Comparison of ENCODE assay signal across 12 cellular contexts in the genomic region with DNA sequence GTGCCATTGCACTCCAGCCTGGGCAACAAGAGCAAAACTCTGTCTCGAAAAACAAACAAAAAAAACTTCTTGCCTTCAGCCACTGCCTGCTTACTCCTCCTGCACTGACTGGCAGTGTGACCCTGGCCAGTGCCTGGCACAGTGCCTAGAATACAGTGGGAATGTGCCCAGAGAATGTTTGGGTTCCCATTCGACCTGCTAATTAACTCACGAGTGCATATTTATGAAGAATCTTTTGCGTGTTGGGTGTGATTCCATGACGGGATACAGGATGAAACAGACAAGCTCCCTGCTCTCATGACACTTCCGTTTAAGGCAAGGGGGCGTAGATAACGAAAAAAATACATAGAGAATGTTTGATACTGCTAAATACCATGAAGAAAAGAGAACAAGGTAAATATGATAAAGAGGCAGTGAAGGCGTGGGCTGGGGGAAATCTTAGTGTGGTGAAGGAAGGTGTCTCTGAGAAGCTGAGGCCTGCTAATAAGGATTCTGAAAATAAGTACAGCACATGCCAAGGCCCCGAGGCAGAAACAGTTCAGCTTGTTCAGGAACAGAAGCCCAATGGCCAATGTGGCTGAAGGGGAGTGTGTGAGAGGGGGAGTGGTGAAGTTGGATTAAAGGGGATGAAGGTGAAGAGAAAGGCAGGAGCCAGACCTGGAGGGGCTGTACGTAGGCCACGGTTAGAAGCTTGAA. TPM values are rescaled to one million over a fixed set of nuclear protein-coding genes. Genes with fewer than 3 reads are reported as not detected.
DNase-seq lines count a peak whose midpoint lies in the region; ATAC-seq and TF ChIP-seq lines count a peak whose summit lies in the region.
"Had no signal": no experiment of that assay in that cellular context is flagged by ENCODE, and none has a peak within 500 bp of the region (broad histone marks: within the 10 kb centered on the region; RNA-seq: fewer than 3 reads in every experiment).

No MANE protein-coding gene starts in this region.

- WGBS in tibial nerve, 2 donors = 52 to 60% methylated on average over 12 of the region's 12 CpGs
- 46 to 54% methylated on average over 12 of the region's 12 CpGs for WGBS in aorta, 2 donors

- H3K27ac Mint-ChIP-seq in activated CD4-positive, alpha-beta memory T cell treated with anti-CD3 and anti-CD28 coated beads, Interleukin-2, amount 10 ng/mL, durations not matched to agents 7 days and 5 days = peak overlapping the region; percentile 69

- DNase-seq in Right ventricle myocardium superior (peak; percentile 58), Right ventricle myocardium inferior (ENCODE audit: missing footprints) (no peak), left lung (peak in 1 of 2 donors; percentile 49), tibial nerve (ENCODE audit: low spot score in 2 of 2) (peak in 1 of 2 donors; percentile 27), SIG-M5 treated with dmso at 0.1 percent for 504 hours (lab: John Stamatoyannopoulos, UW; ENCODE audit: unreplicated experiment) (no peak), aorta (no peak), NK-92 (lab: John Stamatoyannopoulos, UW; ENCODE audit: unreplicated experiment) (no peak)
- DNase-seq in activated CD4-positive, alpha-beta memory T cell treated with anti-CD3 and anti-CD28 coated beads, Interleukin-2, amount 10 ng/mL, durations not matched to agents 7 days and 5 days = no peak
- DNase-seq: COR-L47, cortex of kidney, NCI-H446 treated with DMSO at 0.1 percent for 48 hours had no signal

- H3K9me3 Mint-ChIP-seq in activated CD4-positive, alpha-beta memory T cell treated with anti-CD3 and anti-CD28 coated beads, Interleukin-2, amount 10 ng/mL, durations not matched to agents 7 days and 5 days = no peaks in the 10 kb centered on the region

- CTCF ChIA-PET in activated CD4-positive, alpha-beta memory T cell treated with anti-CD3 and anti-CD28 coated beads, Interleukin-2, amount 10 ng/mL, durations not matched to agents 7 days and 5 days (lab: Charles Lee) = interaction anchor here (0.7 to 3.3 kb wide), 3 partner anchors 9 to 23 kb away, joined by 4 to 9 read pairs (median 7); no protein-coding TSS in a partner anchor

- H3K36me3 Mint-ChIP-seq in activated CD4-positive, alpha-beta memory T cell treated with anti-CD3 and anti-CD28 coated beads, Interleukin-2, amount 10 ng/mL, durations not matched to agents 7 days and 5 days (ENCODE audit: low read depth) = peaks cover 71% of the 10 kb centered on the region

- H3K27ac ChIP-seq in left lung (peak overlapping the region; percentile 1 to 91), tibial nerve (peak overlapping the region in 3 of 4 donors; percentile 28 to 56 (median 34)), aorta (ENCODE audit: low read depth in 1 of 2, low read length in 2 of 2) (no peak overlapping the region)

- H3K27me3 ChIP-seq in left lung (peaks cover 0 to 26% of the 10 kb centered on the region in 2 donors), tibial nerve (peaks cover 0 to 27% of the 10 kb centered on the region in 2 donors), aorta (ENCODE audit: control insufficient read depth in 1 of 2, insufficient read depth in 2 of 2, low read length in 1 of 2) (no peaks in the 10 kb centered on the region)

- H3K4me1 Mint-ChIP-seq in activated CD4-positive, alpha-beta memory T cell treated with anti-CD3 and anti-CD28 coated beads, Interleukin-2, amount 10 ng/mL, durations not matched to agents 7 days and 5 days = peaks cover 86% of the 10 kb centered on the region

- H3K4me1 ChIP-seq in left lung (peaks cover 4 to 93% of the 10 kb centered on the region in 2 donors), tibial nerve (peaks cover 0 to 33% (median 16%) of the 10 kb centered on the region in 4 donors), aorta (ENCODE audit: control insufficient read depth in 1 of 2, insufficient read depth in 2 of 2, low read length in 2 of 2) (no peaks in the 10 kb centered on the region)

- intact Hi-C loops in Right ventricle myocardium superior (cut with DNase I) (no loop called here), Right ventricle myocardium inferior (cut with DNase I) (no loop called here), left lung (cut with DNase I) (no loop called here), aorta (cut with DNase I) (no loop called here)

- ATAC-seq in Right ventricle myocardium superior (ENCODE audit: poor library complexity) (no peak), Right ventricle myocardium inferior (no peak), left lung (no peak), aorta (ENCODE audit: low FRiP score) (no peak)

- TF ChIP-seq POLR2A in tibial nerve (IDR thresholded peaks at IDR 0.05) = no peak

- TF ChIP-seq EP300 in tibial nerve (IDR thresholded peaks at IDR 0.05) = peak in 1 of 2 donors; percentile 11

- H3K9me3 ChIP-seq in left lung (no peaks in the 10 kb centered on the region), tibial nerve (no peaks in the 10 kb centered on the region), aorta (ENCODE audit: control insufficient read depth, low read length) (no peaks in the 10 kb centered on the region)

- H3K4me3 ChIP-seq in left lung = peak overlapping the region in 1 of 2 donors; percentile 56
- no peak overlapping the region for H3K4me3 ChIP-seq in tibial nerve
- no peak overlapping the region for H3K4me3 ChIP-seq in aorta (ENCODE audit: low read length in 2 of 2)

- H3K36me3 ChIP-seq in left lung = peaks cover 0 to under 1% of the 10 kb centered on the region in 2 donors
- no peaks in the 10 kb centered on the region for H3K36me3 ChIP-seq in tibial nerve
- no peaks in the 10 kb centered on the region for H3K36me3 ChIP-seq in aorta (ENCODE audit: control insufficient read depth in 1 of 2, insufficient read depth in 2 of 2, low read length in 1 of 2)

- H3K27me3 Mint-ChIP-seq in activated CD4-positive, alpha-beta memory T cell treated with anti-CD3 and anti-CD28 coated beads, Interleukin-2, amount 10 ng/mL, durations not matched to agents 7 days and 5 days = no peaks in the 10 kb centered on the region

- TF ChIP-seq CTCF in left lung (IDR thresholded peaks at IDR 0.05) (no peak), tibial nerve (IDR thresholded peaks at IDR 0.05) (no peak)

- POLR2A ChIA-PET in activated CD4-positive, alpha-beta memory T cell treated with anti-CD3 and anti-CD28 coated beads, Interleukin-2, amount 10 ng/mL, durations not matched to agents 7 days and 5 days (lab: Charles Lee) = interaction anchor here (1.2 to 5.9 kb wide), 4 partner anchors 9 to 22 kb away, joined by 5 to 72 read pairs (median 20); partner anchors contain the start of gene PHOSPHO1

- peak overlapping the region; percentile 33 for H3K4me3 Mint-ChIP-seq in activated CD4-positive, alpha-beta memory T cell treated with anti-CD3 and anti-CD28 coated beads, Interleukin-2, amount 10 ng/mL, durations not matched to agents 7 days and 5 days

RNA-seq across cellular contexts. Expression of gene ABI3, which starts 4.3 kb away (rescaled TPM):
- total RNA-seq in Right ventricle myocardium superior = 5.5 TPM
- 6.3 TPM for total RNA-seq in Right ventricle myocardium inferior
- 10 to 100 TPM; 46.3 to 48.2 TPM for total RNA-seq in activated CD4-positive, alpha-beta memory T cell treated with anti-CD3 and anti-CD28 coated beads, Interleukin-2, amount 10 ng/mL, durations not matched to agents 7 days and 5 days
- 10 to 100 TPM; 10.8 to 23.8 TPM for total RNA-seq in left lung
- 10 to 100 TPM in 3 of 4 donors, 1 to 10 TPM in 1; 9.6 to 14.4 (median 12.0) TPM for total RNA-seq in tibial nerve
- total RNA-seq in aorta = 10 to 100 TPM in 1 of 2 donors, 1 to 10 TPM in 1; 8.8 to 12.3 TPM
- 1 to 10 TPM in 1 of 2 donors, under 1 TPM in 1; 0.77 to 3.5 TPM for polyA plus RNA-seq in aorta
- polyA plus RNA-seq: neural cell had no signal

RNA-seq across cellular contexts. Expression of gene GNGT2, which starts 4.4 kb away (rescaled TPM):
- total RNA-seq in Right ventricle myocardium superior = 2.1 TPM
- total RNA-seq in Right ventricle myocardium inferior = 2.5 TPM
- total RNA-seq in activated CD4-positive, alpha-beta memory T cell treated with anti-CD3 and anti-CD28 coated beads, Interleukin-2, amount 10 ng/mL, durations not matched to agents 7 days and 5 days = 10 to 100 TPM; 22.7 to 23.8 TPM
- 1 to 10 TPM; 3.6 to 4.8 TPM for total RNA-seq in left lung
- 1 to 10 TPM in 1 of 4 donors, not detected in 3; 1.2 TPM for total RNA-seq in tibial nerve
- 1 to 10 TPM; 1.6 to 1.8 TPM for total RNA-seq in aorta
- polyA plus RNA-seq in aorta = 1 to 10 TPM in 1 of 2 donors, under 1 TPM in 1; 1.00 to 4.0 TPM
- polyA plus RNA-seq: neural cell had no signal

RNA-seq across cellular contexts. Expression of gene PHOSPHO1, which starts 15.8 kb away (rescaled TPM):
- 0.22 TPM for total RNA-seq in Right ventricle myocardium superior
- total RNA-seq in Right ventricle myocardium inferior = 0.78 TPM
- not detected for total RNA-seq in activated CD4-positive, alpha-beta memory T cell treated with anti-CD3 and anti-CD28 coated beads, Interleukin-2, amount 10 ng/mL, durations not matched to agents 7 days and 5 days
- total RNA-seq in left lung = 1 to 10 TPM; 1.0 to 2.0 TPM
- total RNA-seq in tibial nerve = 1 to 10 TPM in 1 of 4 donors, under 1 TPM in 2, not detected in 1; 0.21 to 1.3 (median 0.98) TPM
- 1 to 10 TPM; 2.0 TPM for total RNA-seq in aorta
- polyA plus RNA-seq in aorta = under 1 TPM in 1 of 2 donors, not detected in 1; 0.72 TPM
- polyA plus RNA-seq: neural cell had no signal

Comparison
In these comparisons a context has a peak if more than half of its experiments do, and no peak if none do; other contexts are left out.
1. H3K27ac ChIP-seq: peak in left lung (2 of 2) and tibial nerve (3 of 4); none in aorta (0 of 2).